1 cellular context compared by ENCODE assay signal in genomic region chr11:1251236-1251770, GRCh38.
TF ChIP-seq lines count a peak whose summit lies in the region.

No MANE protein-coding gene starts in this region.

TF ChIP-seq in K562, 482 proteins besides CTCF, POLR2A, EP300 and RAD21:
- TF ChIP-seq IRF2 (CRISPR knock-in tag; IDR thresholded peaks at IDR 0.05) (no peak), ERF (CRISPR knock-in tag; IDR thresholded peaks at IDR 0.05) (no peak)
- TF ChIP-seq, protein P1, sequence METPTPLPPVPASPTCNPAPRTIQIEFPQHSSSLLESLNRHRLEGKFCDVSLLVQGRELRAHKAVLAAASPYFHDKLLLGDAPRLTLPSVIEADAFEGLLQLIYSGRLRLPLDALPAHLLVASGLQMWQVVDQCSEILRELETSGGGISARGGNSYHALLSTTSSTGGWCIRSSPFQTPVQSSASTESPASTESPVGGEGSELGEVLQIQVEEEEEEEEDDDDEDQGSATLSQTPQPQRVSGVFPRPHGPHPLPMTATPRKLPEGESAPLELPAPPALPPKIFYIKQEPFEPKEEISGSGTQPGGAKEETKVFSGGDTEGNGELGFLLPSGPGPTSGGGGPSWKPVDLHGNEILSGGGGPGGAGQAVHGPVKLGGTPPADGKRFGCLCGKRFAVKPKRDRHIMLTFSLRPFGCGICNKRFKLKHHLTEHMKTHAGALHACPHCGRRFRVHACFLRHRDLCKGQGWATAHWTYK (CRISPR knock-in tag; IDR thresholded peaks at IDR 0.05): peak; percentile 74; the same call in 1 of the 2 replicates
